13 cellular contexts compared by ENCODE assay signal in genomic region chr7:8263048-8263447, GRCh38. TPM values are rescaled to one million over a fixed set of nuclear protein-coding genes. Genes with fewer than 3 reads are reported as not detected.
DNase-seq lines count a peak whose midpoint lies in the region; FAIRE-seq and TF ChIP-seq lines count a peak whose summit lies in the region.
"Had no signal": no experiment of that assay in that cellular context is flagged by ENCODE, and none has a peak within 500 bp of the region (broad histone marks: within the 10 kb centered on the region; RNA-seq: fewer than 3 reads in every experiment).

No MANE protein-coding gene starts in this region.

- no peak for TF ChIP-seq POLR2A in esophagus squamous epithelium (IDR thresholded peaks at IDR 0.05)
- no peak for TF ChIP-seq POLR2A in esophagus muscularis mucosa (IDR thresholded peaks at IDR 0.05; ENCODE audit: low read depth)

- no peaks in the 10 kb centered on the region for H3K27me3 ChIP-seq in duodenal mucosa (ENCODE audit: control insufficient read depth in 1 of 2, insufficient read depth in 2 of 2, low read length in 2 of 2)
- peaks cover 39% of the 10 kb centered on the region for H3K27me3 ChIP-seq in osteoblast (ENCODE audit: insufficient read depth, low read length)
- H3K27me3 ChIP-seq in esophagus squamous epithelium = peaks cover 0 to 33% (median 0%) of the 10 kb centered on the region in 4 donors
- H3K27me3 ChIP-seq in esophagus muscularis mucosa = peaks cover 0 to 44% (median 7%) of the 10 kb centered on the region in 4 donors

- TF ChIP-seq EP300 in esophagus muscularis mucosa (IDR thresholded peaks at IDR 0.05) = no peak

- intact Hi-C loops in activated naive CD4-positive, alpha-beta T cell treated with anti-CD3 and anti-CD28 coated beads for 36 hours (cut with micrococcal nuclease) = no loop called here
- intact Hi-C loops in esophagus squamous epithelium (cut with DNase I) (no loop called here), esophagus muscularis mucosa (cut with DNase I) (no loop called here)

- FAIRE-seq in HTR-8/SVneo (lab: Jason Lieb, UNC) = no peak
- FAIRE-seq: small intestine, urothelium cell line had no signal

- no peak overlapping the region for H3K27ac Mint-ChIP-seq in activated naive CD4-positive, alpha-beta T cell treated with anti-CD3 and anti-CD28 coated beads, Interleukin-2, amount 10 ng/mL, durations not matched to agents 7 days and 5 days
- no peak overlapping the region for H3K27ac Mint-ChIP-seq in activated naive CD4-positive, alpha-beta T cell treated with anti-CD3 and anti-CD28 coated beads for 36 hours

- H3K27ac ChIP-seq in duodenal mucosa (ENCODE audit: low read depth, low read length) (no peak overlapping the region), osteoblast (ENCODE audit: low read depth, low read length) (no peak overlapping the region), esophagus squamous epithelium (no peak overlapping the region), esophagus muscularis mucosa (replicated peaks in 1 of 4) (no peak overlapping the region)

- H2AFZ ChIP-seq in osteoblast (ENCODE audit: low read length) = no peak overlapping the region

- CTCF ChIA-PET in activated naive CD4-positive, alpha-beta T cell treated with anti-CD3 and anti-CD28 coated beads, Interleukin-2, amount 10 ng/mL, durations not matched to agents 7 days and 5 days (lab: Charles Lee) = interaction anchor here (0.9 kb wide), 2 partner anchors 14 to 33 kb away, joined by 3 read pairs; no protein-coding TSS in a partner anchor
- CTCF ChIA-PET in activated naive CD4-positive, alpha-beta T cell treated with anti-CD3 and anti-CD28 coated beads for 36 hours (lab: Charles Lee) = no interaction called here

- H3K9me3 ChIP-seq in duodenal mucosa (ENCODE audit: control insufficient read depth in 1 of 2, low read length in 2 of 2) (peaks cover 0 to 4% of the 10 kb centered on the region in 2 donors), osteoblast (ENCODE audit: low read depth, low read length) (no peaks in the 10 kb centered on the region), esophagus squamous epithelium (no peaks in the 10 kb centered on the region), esophagus muscularis mucosa (no peaks in the 10 kb centered on the region)
- H3K9me3 ChIP-seq: HAP-1 had no signal

- H3K4me3 Mint-ChIP-seq in activated naive CD4-positive, alpha-beta T cell treated with anti-CD3 and anti-CD28 coated beads, Interleukin-2, amount 10 ng/mL, durations not matched to agents 7 days and 5 days = peak overlapping the region; percentile 58
- H3K4me3 Mint-ChIP-seq in activated naive CD4-positive, alpha-beta T cell treated with anti-CD3 and anti-CD28 coated beads for 36 hours = no peak overlapping the region

- no peak for DNase-seq in activated naive CD4-positive, alpha-beta T cell treated with anti-CD3 and anti-CD28 coated beads, Interleukin-2, amount 10 ng/mL, durations not matched to agents 7 days and 5 days
- DNase-seq in activated naive CD4-positive, alpha-beta T cell treated with anti-CD3 and anti-CD28 coated beads for 36 hours = no peak
- DNase-seq in NCI-H748 treated with DMSO at 0.1 percent for 48 hours (lab: John Stamatoyannopoulos, UW) (peak; percentile 68), osteoblast (ENCODE audit: insufficient read length, low spot score, missing footprints) (peak; percentile 11), esophagus squamous epithelium (lab: John Stamatoyannopoulos, UW) (no peak), esophagus muscularis mucosa (ENCODE audit: extremely low spot score) (no peak), HTR-8/SVneo (ENCODE audit: insufficient read length, low spot score) (no peak)
- DNase-seq: amniotic stem cell, Kasumi-1 had no signal

- no peaks in the 10 kb centered on the region for H4K20me1 ChIP-seq in osteoblast (ENCODE audit: insufficient read depth, low read length)

- TF ChIP-seq CTCF in osteoblast (IDR thresholded peaks at IDR 0.05; ENCODE audit: extremely low read depth, low read depth, low read length) = no peak
- no peak for TF ChIP-seq CTCF in esophagus squamous epithelium (IDR thresholded peaks at IDR 0.05)
- no peak for TF ChIP-seq CTCF in esophagus muscularis mucosa (IDR thresholded peaks at IDR 0.05)

- H3K27me3 Mint-ChIP-seq in activated naive CD4-positive, alpha-beta T cell treated with anti-CD3 and anti-CD28 coated beads, Interleukin-2, amount 10 ng/mL, durations not matched to agents 7 days and 5 days = peaks cover 55% of the 10 kb centered on the region
- peaks cover 56% of the 10 kb centered on the region for H3K27me3 Mint-ChIP-seq in activated naive CD4-positive, alpha-beta T cell treated with anti-CD3 and anti-CD28 coated beads for 36 hours (ENCODE audit: low read depth)

- no peaks in the 10 kb centered on the region for H3K9me3 Mint-ChIP-seq in activated naive CD4-positive, alpha-beta T cell treated with anti-CD3 and anti-CD28 coated beads, Interleukin-2, amount 10 ng/mL, durations not matched to agents 7 days and 5 days
- no peaks in the 10 kb centered on the region for H3K9me3 Mint-ChIP-seq in activated naive CD4-positive, alpha-beta T cell treated with anti-CD3 and anti-CD28 coated beads for 36 hours

- H3K4me2 ChIP-seq in osteoblast (ENCODE audit: insufficient read depth, low read length) = no peak overlapping the region

- 71 to 82% methylated on average over 7 of the region's 7 CpGs for WGBS in esophagus squamous epithelium, 2 donors
- WGBS in esophagus muscularis mucosa = 81% methylated on average over 7 of the region's 7 CpGs

- H3K4me3 ChIP-seq in duodenal mucosa (ENCODE audit: low read depth in 1 of 2, low read length in 2 of 2) (peak overlapping the region; percentile 84 to 86), osteoblast (ENCODE audit: insufficient read depth, low read length) (no peak overlapping the region), esophagus squamous epithelium (no peak overlapping the region), esophagus muscularis mucosa (no peak overlapping the region)

- no peaks in the 10 kb centered on the region for H3K36me3 ChIP-seq in duodenal mucosa (ENCODE audit: control insufficient read depth in 1 of 2, insufficient read depth in 2 of 2, low read length in 2 of 2)
- H3K36me3 ChIP-seq in osteoblast (ENCODE audit: insufficient read depth, low read length) = no peaks in the 10 kb centered on the region
- no peaks in the 10 kb centered on the region for H3K36me3 ChIP-seq in esophagus squamous epithelium
- H3K36me3 ChIP-seq in esophagus muscularis mucosa = no peaks in the 10 kb centered on the region
- H3K36me3 ChIP-seq: HAP-1 had no signal

- no peaks in the 10 kb centered on the region for H3K36me3 Mint-ChIP-seq in activated naive CD4-positive, alpha-beta T cell treated with anti-CD3 and anti-CD28 coated beads, Interleukin-2, amount 10 ng/mL, durations not matched to agents 7 days and 5 days
- no peaks in the 10 kb centered on the region for H3K36me3 Mint-ChIP-seq in activated naive CD4-positive, alpha-beta T cell treated with anti-CD3 and anti-CD28 coated beads for 36 hours (ENCODE audit: low read depth)

- no peaks in the 10 kb centered on the region for H3K79me2 ChIP-seq in osteoblast (ENCODE audit: insufficient read depth, low read length)

- peaks cover 0 to 11% of the 10 kb centered on the region in 2 donors for H3K4me1 ChIP-seq in duodenal mucosa (ENCODE audit: control insufficient read depth in 1 of 2, insufficient read depth in 2 of 2, low read length in 2 of 2)
- no peaks in the 10 kb centered on the region for H3K4me1 ChIP-seq in osteoblast (ENCODE audit: insufficient read depth, low read length)
- H3K4me1 ChIP-seq in esophagus squamous epithelium = peaks cover 0 to 22% (median 0%) of the 10 kb centered on the region in 3 donors
- peaks cover 0 to 17% (median 13%) of the 10 kb centered on the region in 4 donors for H3K4me1 ChIP-seq in esophagus muscularis mucosa
- H3K4me1 ChIP-seq: HAP-1 had no signal

- H3K4me1 Mint-ChIP-seq in activated naive CD4-positive, alpha-beta T cell treated with anti-CD3 and anti-CD28 coated beads, Interleukin-2, amount 10 ng/mL, durations not matched to agents 7 days and 5 days = peaks cover 8% of the 10 kb centered on the region
- peaks cover 5% of the 10 kb centered on the region for H3K4me1 Mint-ChIP-seq in activated naive CD4-positive, alpha-beta T cell treated with anti-CD3 and anti-CD28 coated beads for 36 hours (ENCODE audit: low read depth)

- H3K9ac ChIP-seq in duodenal mucosa (ENCODE audit: low read depth in 1 of 2, low read length in 2 of 2) = peak overlapping the region in 1 of 2 donors; percentile 89

RNA-seq across cellular contexts. Expression of gene ICA1, which starts 1.1 kb away (rescaled TPM):
- total RNA-seq in activated naive CD4-positive, alpha-beta T cell treated with anti-CD3 and anti-CD28 coated beads for 36 hours = 1 to 10 TPM in 1 of 2 experiments, under 1 TPM in 1; 0.94 to 1.1 TPM
- total RNA-seq in osteoblast (1.2 and 2.2 TPM in 2 replicates), esophagus squamous epithelium (10 to 100 TPM in 1 of 4 donors, 1 to 10 TPM in 3; 5.6 to 12.6 (median 9.6) TPM), esophagus muscularis mucosa (1 to 10 TPM; 4.1 to 7.4 (median 5.8) TPM)

Comparison
In these comparisons a context has a peak if more than half of its experiments do, and no peak if none do; other contexts are left out.
1. DNase-seq: peak in NCI-H748 treated with DMSO at 0.1 percent for 48 hours (single experiment) and osteoblast (single experiment); none in activated naive CD4-positive, alpha-beta T cell treated with anti-CD3 and anti-CD28 coated beads, Interleukin-2, amount 10 ng/mL, durations not matched to agents 7 days and 5 days (single experiment), activated naive CD4-positive, alpha-beta T cell treated with anti-CD3 and anti-CD28 coated beads for 36 hours (single experiment), esophagus squamous epithelium (single experiment), esophagus muscularis mucosa (single experiment) and HTR-8/SVneo (single experiment).
2. H3K4me3 ChIP-seq: peak in duodenal mucosa (2 of 2); none in osteoblast (single experiment), esophagus squamous epithelium (0 of 4) and esophagus muscularis mucosa (0 of 4).